In genomic region chr20:1375515-1375914, GRCh38 we compare ENCODE assay signal across 10 cellular contexts. TPM values are rescaled to one million over a fixed set of nuclear protein-coding genes. Genes with fewer than 3 reads are reported as not detected.
A peak's percentile ranks its signal among the peaks of the same experiment; 100 is the strongest.
DNase-seq lines count a peak whose midpoint lies in the region; ATAC-seq and TF ChIP-seq lines count a peak whose summit lies in the region.
"Had no signal": no experiment of that assay in that cellular context is flagged by ENCODE, and none has a peak within 500 bp of the region (broad histone marks: within the 10 kb centered on the region; RNA-seq: fewer than 3 reads in every experiment).

No MANE protein-coding gene starts in this region.

- ATAC-seq in left lobe of liver, result peak; percentile 25
- no peak for ATAC-seq in GM19467 (IDR thresholded peaks at IDR 0.05; ENCODE audit: unreplicated experiment)

- TF ChIP-seq CTCF in AG04450 (IDR thresholded peaks at IDR 0.05; ENCODE audit: low read depth, low read length) (no peak), HEK293 (tag by site-specific recombination; IDR thresholded peaks at IDR 0.05) (no peak), ascending aorta (IDR thresholded peaks at IDR 0.05) (no peak)

- H3K27me3 Mint-ChIP-seq in activated T-helper 2 cell treated with anti-CD3 and anti-CD28 coated beads, Interferon-gamma antibody, Interleukin-2, Interleukin-4, amounts not matched to agents 10 μg/mL and 5 μg/mL and 100 μg/mL, durations not matched to agents 14 hours and 24 hours and 36 hours (ENCODE audit: low read depth), result no peaks in the 10 kb centered on the region

- intact Hi-C loops in activated T-helper 2 cell treated with anti-CD3 and anti-CD28 coated beads, Interferon-gamma antibody, Interleukin-2, Interleukin-4, amounts not matched to agents 10 μg/mL and 5 μg/mL and 100 μg/mL, durations not matched to agents 14 hours and 24 hours and 36 hours (cut with micrococcal nuclease), result no loop called here
- intact Hi-C loops in ascending aorta (cut with DNase I), result no loop called here

- peak overlapping the region; percentile 4 for H3K27ac ChIP-seq in AG04450 (ENCODE audit: low read depth, low read length)
- no peak overlapping the region for H3K27ac ChIP-seq in HEK293 (ENCODE audit: extremely low read depth, low read depth, low read length)
- H3K27ac ChIP-seq in ascending aorta, result no peak overlapping the region

- H3K9me3 ChIP-seq in AG04450 (ENCODE audit: control insufficient read depth, insufficient read depth, low read length), result no peaks in the 10 kb centered on the region
- H3K9me3 ChIP-seq in HEK293 (ENCODE audit: control insufficient read depth, insufficient read depth, low read depth, low read length), result no peaks in the 10 kb centered on the region
- no peaks in the 10 kb centered on the region for H3K9me3 ChIP-seq in ascending aorta

- peaks cover 78% of the 10 kb centered on the region for H3K4me1 Mint-ChIP-seq in activated T-helper 2 cell treated with anti-CD3 and anti-CD28 coated beads, Interferon-gamma antibody, Interleukin-2, Interleukin-4, amounts not matched to agents 10 μg/mL and 5 μg/mL and 100 μg/mL, durations not matched to agents 14 hours and 24 hours and 36 hours (ENCODE audit: low read depth)

- peaks cover 72% of the 10 kb centered on the region for H3K36me3 Mint-ChIP-seq in activated T-helper 2 cell treated with anti-CD3 and anti-CD28 coated beads, Interferon-gamma antibody, Interleukin-2, Interleukin-4, amounts not matched to agents 10 μg/mL and 5 μg/mL and 100 μg/mL, durations not matched to agents 14 hours and 24 hours and 36 hours (ENCODE audit: low read depth)

- H3K4me1 ChIP-seq in HEK293 (ENCODE audit: control insufficient read depth, insufficient read depth, low read length) (peaks cover 32% of the 10 kb centered on the region), ascending aorta (peaks cover 9 to 33% of the 10 kb centered on the region in 2 donors)

- H3K27me3 ChIP-seq in AG04450 (ENCODE audit: control insufficient read depth, insufficient read depth, low read length), result no peaks in the 10 kb centered on the region
- no peaks in the 10 kb centered on the region for H3K27me3 ChIP-seq in ascending aorta

- no peak overlapping the region for H3K4me3 Mint-ChIP-seq in activated T-helper 2 cell treated with anti-CD3 and anti-CD28 coated beads, Interferon-gamma antibody, Interleukin-2, Interleukin-4, amounts not matched to agents 10 μg/mL and 5 μg/mL and 100 μg/mL, durations not matched to agents 14 hours and 24 hours and 36 hours (ENCODE audit: low read depth)

- H3K4me3 ChIP-seq in AG04450 (ENCODE audit: low read depth, low read length) (no peak overlapping the region), HEK293 (ENCODE audit: low read depth, low read length) (no peak overlapping the region), ascending aorta (no peak overlapping the region)

- H3K9me3 Mint-ChIP-seq in activated T-helper 2 cell treated with anti-CD3 and anti-CD28 coated beads, Interferon-gamma antibody, Interleukin-2, Interleukin-4, amounts not matched to agents 10 μg/mL and 5 μg/mL and 100 μg/mL, durations not matched to agents 14 hours and 24 hours and 36 hours, result no peaks in the 10 kb centered on the region

- POLR2A ChIA-PET in AG04450 (lab: Yijun Ruan, JAX) (no interaction called here), HEK293 (lab: Yijun Ruan, JAX) (no interaction called here)

- H3K27ac Mint-ChIP-seq in activated T-helper 2 cell treated with anti-CD3 and anti-CD28 coated beads, Interferon-gamma antibody, Interleukin-2, Interleukin-4, amounts not matched to agents 10 μg/mL and 5 μg/mL and 100 μg/mL, durations not matched to agents 14 hours and 24 hours and 36 hours, result peak overlapping the region; percentile 52

- CTCF ChIA-PET in AG04450 (lab: Charles Lee), result no interaction called here
- CTCF ChIA-PET in HEK293 (lab: Yijun Ruan, JAX), result interaction anchor here (0.7 kb wide), 2 partner anchors 51 to 63 kb away, joined by 3 to 4 read pairs; no protein-coding TSS in a partner anchor

- H3K36me3 ChIP-seq in HEK293 (ENCODE audit: control insufficient read depth in 2 of 2, insufficient read depth in 1 of 2, low read length in 2 of 2) (peaks cover 17 to 48% of the 10 kb centered on the region in 2 experiments), ascending aorta (peaks cover 0 to 16% of the 10 kb centered on the region in 2 donors)

- DNase-seq in AG04450 (ENCODE audit: low read depth, low spot score) (peak; percentile 55), left lobe of liver (ENCODE audit: low spot score) (no peak), ascending aorta (ENCODE audit: low spot score in 2 of 2) (no peak), T-helper 9 cell (no peak)
- no peak for DNase-seq in activated T-helper 2 cell treated with anti-CD3 and anti-CD28 coated beads, Interferon-gamma antibody, Interleukin-2, Interleukin-4, amounts not matched to agents 10 μg/mL and 5 μg/mL and 100 μg/mL, durations not matched to agents 14 hours and 24 hours and 36 hours (ENCODE audit: low spot score)
- DNase-seq in stimulated activated naive CD4-positive, alpha-beta T cell treated with Interleukin-2 at 50 U/mL for 16 hours (lab: John Stamatoyannopoulos, UW), result no peak
- DNase-seq: activated CD4-positive, CD25-positive, alpha-beta regulatory T cell treated with anti-CD3 and anti-CD28 coated beads, Interleukin-2, amount 50 U/mL, for 72 hours; MM.1S had no signal

TF ChIP-seq in HEK293, 187 proteins besides CTCF, POLR2A, EP300 and RAD21 (continues in another document):
- TF ChIP-seq SP7 (tag by site-specific recombination; IDR thresholded peaks at IDR 0.05) (0 out of 2 replicates have a peak, but pooled peaks have one; percentile 25), ZFP37 (tag by site-specific recombination; IDR thresholded peaks at IDR 0.05) (peak; percentile 42; the same call in 1 of the 2 replicates), TSHZ1 (tag by site-specific recombination; IDR thresholded peaks at IDR 0.05; ENCODE audit: borderline replicate concordance) (peak; percentile 59; the same call in 1 of the 2 replicates), ZNF133 (tag by site-specific recombination; IDR thresholded peaks at IDR 0.05) (no peak), ZNF639 (tag by site-specific recombination; IDR thresholded peaks at IDR 0.05) (no peak), ZNF366 (tag by site-specific recombination; conservative IDR thresholded peaks at IDR 0.05) (peak; percentile 41)

RNA-seq across cellular contexts. Expression of gene FKBP1A, which starts 17.3 kb away (rescaled TPM):
- 579 and 685 TPM in 2 replicates for polyA plus RNA-seq in AG04450 (2011; rRNA removed)
- 267 and 279 TPM in 2 replicates for polyA minus RNA-seq in AG04450 (2011; rRNA and poly(A)+ RNA removed)
- 320 and 330 TPM in 2 replicates for total RNA-seq in activated T-helper 2 cell treated with anti-CD3 and anti-CD28 coated beads, Interferon-gamma antibody, Interleukin-2, Interleukin-4, amounts not matched to agents 10 μg/mL and 5 μg/mL and 100 μg/mL, durations not matched to agents 14 hours and 24 hours and 36 hours
- total RNA-seq in left lobe of liver (61.5 TPM), ascending aorta (202 TPM)

RNA-seq across cellular contexts. Expression of gene SDCBP2, which starts 46.6 kb away (rescaled TPM):
- polyA plus RNA-seq in AG04450 (2011; rRNA removed), result 2.0 and 2.1 TPM in 2 replicates
- polyA minus RNA-seq in AG04450 (2011; rRNA and poly(A)+ RNA removed), result 0.48 and 0.55 TPM in 2 replicates
- total RNA-seq in activated T-helper 2 cell treated with anti-CD3 and anti-CD28 coated beads, Interferon-gamma antibody, Interleukin-2, Interleukin-4, amounts not matched to agents 10 μg/mL and 5 μg/mL and 100 μg/mL, durations not matched to agents 14 hours and 24 hours and 36 hours, result 3.2 and 4.1 TPM in 2 replicates
- total RNA-seq in left lobe of liver (6.4 TPM), ascending aorta (not detected)
